In the genomic region with DNA sequence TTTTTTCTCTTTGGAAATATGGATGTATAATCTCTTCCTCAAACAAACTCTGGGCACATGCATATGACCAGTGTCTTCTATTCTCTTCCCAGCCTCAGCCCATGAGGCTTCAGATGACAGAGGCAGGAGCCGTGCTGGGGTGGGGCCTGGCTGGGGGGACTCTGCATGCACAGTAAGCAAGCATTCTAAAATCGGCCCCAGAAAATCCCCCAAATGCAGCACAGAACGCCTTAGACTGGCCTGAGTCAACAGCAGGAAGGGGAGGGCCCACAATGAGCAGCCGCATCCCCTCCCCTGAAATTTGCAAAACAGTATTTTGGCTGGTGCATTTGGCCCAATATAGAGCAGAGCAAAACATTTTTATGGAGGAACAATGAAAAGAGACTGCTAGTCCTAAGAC, we compare ENCODE assay signal across 9 cellular contexts. TPM values are rescaled to one million over a fixed set of nuclear protein-coding genes. Genes with fewer than 3 reads are reported as not detected.
DNase-seq lines count a peak whose midpoint lies in the region; ATAC-seq lines count a peak whose summit lies in the region.
"Had no signal": no experiment of that assay in that cellular context is flagged by ENCODE, and none has a peak within 500 bp of the region (broad histone marks: within the 10 kb centered on the region; RNA-seq: fewer than 3 reads in every experiment).

No MANE protein-coding gene starts in this region.

- peaks cover 9% of the 10 kb centered on the region for H3K36me3 Mint-ChIP-seq in T-helper 17 cell (ENCODE audit: low read depth)
- peaks cover 44% of the 10 kb centered on the region for H3K36me3 Mint-ChIP-seq in stimulated activated memory B cell treated with anti-CD40 and anti-IgM and Interleukin-4, amounts not matched to agents 10 μg/mL and 1 μg/mL and 100 μg/mL, for 72 hours

- no peaks in the 10 kb centered on the region for H3K9me3 ChIP-seq in T-helper 17 cell (ENCODE audit: control insufficient read depth, low read length, poor library complexity, severe bottlenecking)

- H3K27me3 Mint-ChIP-seq in T-helper 17 cell: no peaks in the 10 kb centered on the region
- H3K27me3 Mint-ChIP-seq in stimulated activated memory B cell treated with anti-CD40 and anti-IgM and Interleukin-4, amounts not matched to agents 10 μg/mL and 1 μg/mL and 100 μg/mL, for 72 hours: no peaks in the 10 kb centered on the region

- ATAC-seq in GM21737 (IDR thresholded peaks at IDR 0.05; ENCODE audit: unreplicated experiment): peak; percentile 40
- ATAC-seq in T-helper 17 cell: peak; percentile 78
- ATAC-seq in stimulated activated memory B cell treated with anti-CD40 and anti-IgM and Interleukin-4, amounts not matched to agents 10 μg/mL and 1 μg/mL and 100 μg/mL, for 72 hours: peak; percentile 80
- ATAC-seq: Panc1 had no signal

- peak overlapping the region; percentile 89 for H3K4me3 Mint-ChIP-seq in T-helper 17 cell
- peak overlapping the region; percentile 20 for H3K4me3 Mint-ChIP-seq in stimulated activated memory B cell treated with anti-CD40 and anti-IgM and Interleukin-4, amounts not matched to agents 10 μg/mL and 1 μg/mL and 100 μg/mL, for 72 hours

- H3K27ac Mint-ChIP-seq in T-helper 17 cell: peak overlapping the region; percentile 100
- peak overlapping the region; percentile 94 for H3K27ac Mint-ChIP-seq in stimulated activated memory B cell treated with anti-CD40 and anti-IgM and Interleukin-4, amounts not matched to agents 10 μg/mL and 1 μg/mL and 100 μg/mL, for 72 hours

- no peaks in the 10 kb centered on the region for H3K9me3 Mint-ChIP-seq in stimulated activated memory B cell treated with anti-CD40 and anti-IgM and Interleukin-4, amounts not matched to agents 10 μg/mL and 1 μg/mL and 100 μg/mL, for 72 hours

- DNase-seq in T-helper 17 cell (peak; percentile 35 to 67 (median 49)), NCI-H774 (lab: John Stamatoyannopoulos, UW) (no peak), GM19240 (ENCODE audit: insufficient read length, low spot score) (no peak), NOMO-1 (lab: John Stamatoyannopoulos, UW; ENCODE audit: unreplicated experiment in 2 of 2) (no peak), NCI-H524 (lab: John Stamatoyannopoulos, UW) (no peak)
- peak; percentile 63 for DNase-seq in effector CD8-positive, alpha-beta T cell (lab: John Stamatoyannopoulos, UW)

- H3K4me1 Mint-ChIP-seq in T-helper 17 cell: peaks cover 82% of the 10 kb centered on the region
- peaks cover 93% of the 10 kb centered on the region for H3K4me1 Mint-ChIP-seq in stimulated activated memory B cell treated with anti-CD40 and anti-IgM and Interleukin-4, amounts not matched to agents 10 μg/mL and 1 μg/mL and 100 μg/mL, for 72 hours

RNA-seq across cellular contexts. Expression of a gene that starts 47.8 kb away (rescaled TPM):
- 100 to 1,000 TPM; 128 to 166 TPM for total RNA-seq in T-helper 17 cell

Comparison
In these comparisons a context has a peak if more than half of its experiments do, and no peak if none do; other contexts are left out.
1. DNase-seq: peak in T-helper 17 cell (3 of 3) and effector CD8-positive, alpha-beta T cell (single experiment); none in NCI-H774 (single experiment), GM19240 (single experiment), NOMO-1 (0 of 2) and NCI-H524 (0 of 2).
2. Peak in every context shown above with its lines, with median percentiles within 50 percentile points of each other: ATAC-seq.